ENCODE assay signal across 15 cellular contexts in genomic region chr5:6359534-6359933, GRCh38. TPM values are rescaled to one million over a fixed set of nuclear protein-coding genes. Genes with fewer than 3 reads are reported as not detected.
DNase-seq lines count a peak whose midpoint lies in the region; ATAC-seq, FAIRE-seq and TF ChIP-seq lines count a peak whose summit lies in the region.
"Had no signal": no experiment of that assay in that cellular context is flagged by ENCODE, and none has a peak within 500 bp of the region (broad histone marks: within the 10 kb centered on the region; RNA-seq: fewer than 3 reads in every experiment).

No MANE protein-coding gene starts in this region.

- no peaks in the 10 kb centered on the region for H3K9me2 ChIP-seq in Loucy (replicated peaks; ENCODE audit: low read depth, low read length)

- no peak for TF ChIP-seq RAD21 in H1 (IDR thresholded peaks at IDR 0.05 in 1 of 2, conservative IDR thresholded peaks at IDR 0.05 in 1 of 2; ENCODE audit: low read depth in 2 of 2, low read length in 2 of 2)

- no peak overlapping the region for H3K4ac ChIP-seq in H1 (replicated peaks; ENCODE audit: insufficient read length, low read depth, low read length)

- no peak for DNase-seq in CD4-positive, alpha-beta T cell
- no peak for DNase-seq in H1 (ENCODE audit: low read depth in 1 of 2, low spot score in 2 of 2)
- DNase-seq in NCI-H146 (lab: John Stamatoyannopoulos, UW), result no peak
- DNase-seq in HUDEP-2 (lab: John Stamatoyannopoulos, UW; ENCODE audit: unreplicated experiment in 76 of 76), result no peak
- DNase-seq in NCI-H1436 treated with DMSO at 0.1 percent for 48 hours (lab: John Stamatoyannopoulos, UW), result no peak
- DNase-seq: activated CD4-positive, alpha-beta T cell treated with anti-CD3 and anti-CD28 coated beads, Interleukin-2, amount 50 U/mL, for 1 hour; anterior cingulate cortex; NCI-H2107 had no signal

- peak overlapping the region; percentile 82 for H2AFZ ChIP-seq in Loucy (ENCODE audit: low read length)
- no peak overlapping the region for H2AFZ ChIP-seq in H1 (ENCODE audit: low read length)

- peak overlapping the region; percentile 53 for H3K4me3 ChIP-seq in Loucy (ENCODE audit: low read length, poor library complexity, severe bottlenecking)
- H3K4me3 ChIP-seq in H1 (ENCODE audit: extremely low read depth in 1 of 4, insufficient read depth in 2 of 4, low read depth in 3 of 4, low read length in 4 of 4), result no peak overlapping the region
- H3K4me3 ChIP-seq: skin epidermis, tibial artery had no signal

- H3K14ac ChIP-seq in H1 (ENCODE audit: insufficient read length), result no peak overlapping the region

- H2BK20ac ChIP-seq in H1 (ENCODE audit: low read length), result no peak overlapping the region

- peak overlapping the region; percentile 51 for H3K27ac ChIP-seq in CD4-positive, alpha-beta T cell (ENCODE audit: low read depth, low read length)
- no peak overlapping the region for H3K27ac ChIP-seq in H1 (ENCODE audit: low read depth, low read length)
- H3K27ac ChIP-seq: KMS-11, tibial artery had no signal

- peak overlapping the region; percentile 75 for H3K4me2 ChIP-seq in Loucy (ENCODE audit: low read depth, low read length, poor library complexity, severe bottlenecking)
- H3K4me2 ChIP-seq in H1 (ENCODE audit: insufficient read depth in 1 of 2, low read depth in 2 of 2, low read length in 2 of 2), result no peak overlapping the region
- H3K4me2 ChIP-seq: KMS-11 had no signal

- H3K27me3 Mint-ChIP-seq in CD4-positive, alpha-beta T cell, result no peaks in the 10 kb centered on the region

- intact Hi-C loops in CD4-positive, alpha-beta T cell (cut with DNase I, micrococcal nuclease), result no loop called here

- no peak overlapping the region for H3K18ac ChIP-seq in H1 (ENCODE audit: extremely low read depth, low read length)

- no peak for TF ChIP-seq POLR2A in H1 (IDR thresholded peaks at IDR 0.05; ENCODE audit: control extremely low read depth in 1 of 2, low read depth in 2 of 2, low read length in 2 of 2)

- H2BK15ac ChIP-seq in H1 (ENCODE audit: low read length), result no peak overlapping the region

- H3K9ac ChIP-seq in Loucy (ENCODE audit: low read depth, low read length, poor library complexity, severe bottlenecking) (peak overlapping the region; percentile 68), H1 (replicated peaks in 1 of 4; ENCODE audit: extremely low read depth in 1 of 4, low read depth in 3 of 4, low read length in 3 of 4) (no peak overlapping the region)
- H3K9ac ChIP-seq: KMS-11 had no signal

- no peak overlapping the region for H2BK120ac ChIP-seq in H1 (replicated peaks; ENCODE audit: low read depth, low read length)

- H2BK5ac ChIP-seq in H1 (ENCODE audit: low read depth, low read length), result 0 out of 2 replicates have a peak overlapping the region, but pooled peaks have one; percentile 53

- H3K79me2 ChIP-seq in Loucy (ENCODE audit: insufficient read depth, low read length) (no peaks in the 10 kb centered on the region), H1 (ENCODE audit: control insufficient read depth in 1 of 2, insufficient read depth in 2 of 2, low read length in 2 of 2) (no peaks in the 10 kb centered on the region)

- no peak overlapping the region for H3K56ac ChIP-seq in H1 (replicated peaks; ENCODE audit: insufficient read length, low read depth, low read length)

- H4K5ac ChIP-seq in H1 (ENCODE audit: insufficient read length, low read depth, low read length), result no peak overlapping the region

- ATAC-seq in CD4-positive, alpha-beta T cell (ENCODE audit: poor library complexity), result no peak
- ATAC-seq in GM19043 (IDR thresholded peaks at IDR 0.05; ENCODE audit: low read depth, unreplicated experiment), result peak; percentile 7
- ATAC-seq in GM19455 (IDR thresholded peaks at IDR 0.05; ENCODE audit: unreplicated experiment), result no peak

- H3K4me3 Mint-ChIP-seq in CD4-positive, alpha-beta T cell, result peak overlapping the region; percentile 80

- peaks cover 18% of the 10 kb centered on the region for H3K4me1 ChIP-seq in Loucy (ENCODE audit: insufficient read depth, low read length, poor library complexity, severe bottlenecking)
- H3K4me1 ChIP-seq in H1 (replicated peaks in 1 of 4; ENCODE audit: control insufficient read depth in 3 of 4, insufficient read depth in 4 of 4, low read length in 3 of 4), result peaks cover 0 to 5% (median 1%) of the 10 kb centered on the region in 4 experiments; a peak in 1 of 7 replicates
- H3K4me1 ChIP-seq: tibial artery had no signal

- TF ChIP-seq EP300 in H1 (IDR thresholded peaks at IDR 0.05; ENCODE audit: borderline replicate concordance in 1 of 2, low read depth in 2 of 2, low read length in 2 of 2), result no peak

- no peak for FAIRE-seq in H1 (lab: Jason Lieb, UNC)
- FAIRE-seq: H54 had no signal

- no peak for TF ChIP-seq CTCF in CD4-positive, alpha-beta T cell (IDR thresholded peaks at IDR 0.05)
- TF ChIP-seq CTCF in Loucy (conservative IDR thresholded peaks at IDR 0.05; ENCODE audit: low read length), result no peak
- no peak for TF ChIP-seq CTCF in H1 (IDR thresholded peaks at IDR 0.05; ENCODE audit: control extremely low read depth in 1 of 3, insufficient read depth in 1 of 3, low read depth in 1 of 3, low read length in 3 of 3)

- WGBS in H1 (ENCODE audit: extremely low coverage in 1 of 2, insufficient coverage in 1 of 2, insufficient read length in 1 of 2, insufficient replicate concordance in 2 of 2, low coverage in 1 of 2, low lambda C conversion rate in 2 of 2, missing lambda C conversion rate in 1 of 2), 2 experiments, result 88% methylated on average over 8 of the region's 8 CpGs; no CpG with 5 or more reads in 1 of the 2 experiments

- H4K91ac ChIP-seq in H1 (replicated peaks; ENCODE audit: insufficient read length, low read length), result no peak overlapping the region

- no peaks in the 10 kb centered on the region for H3K9me3 ChIP-seq in CD4-positive, alpha-beta T cell (ENCODE audit: control insufficient read depth, low read length)
- H3K9me3 ChIP-seq in Loucy (ENCODE audit: insufficient read depth, low read depth, low read length) (no peaks in the 10 kb centered on the region), H1 (ENCODE audit: insufficient read depth in 2 of 2, low read depth in 1 of 2, low read length in 1 of 2) (no peaks in the 10 kb centered on the region)
- H3K9me3 ChIP-seq: tibial artery had no signal

- no peaks in the 10 kb centered on the region for H3K23me2 ChIP-seq in H1 (ENCODE audit: low read depth, low read length)

- POLR2A ChIA-PET in CD4-positive, alpha-beta T cell (lab: Charles Lee), result interaction anchor here (1.0 to 2.1 kb wide), 4 partner anchors 8 to 18 kb away, joined by 3 to 22 read pairs (median 4); partner anchors contain the start of gene MED10
- POLR2A ChIA-PET in H1 (lab: Charles Lee; ENCODE audit: partially characterized antibody), result interaction anchor here (0.9 to 1.3 kb wide), 3 partner anchors 11 to 19 kb away, joined by 3 to 4 read pairs (median 3); partner anchors contain the start of gene MED10

- peaks cover 22% of the 10 kb centered on the region for H3K4me1 Mint-ChIP-seq in CD4-positive, alpha-beta T cell (ENCODE audit: low read depth)

- H2AK5ac ChIP-seq in H1 (ENCODE audit: low read depth, low read length), result no peak overlapping the region

- H2BK12ac ChIP-seq in H1 (ENCODE audit: low read depth, low read length), result no peak overlapping the region

- H4K20me1 ChIP-seq in Loucy (ENCODE audit: insufficient read depth, low read length, poor library complexity, severe bottlenecking), result no peaks in the 10 kb centered on the region
- H4K20me1 ChIP-seq in H1 (replicated peaks in 1 of 2; ENCODE audit: control insufficient read depth in 1 of 2, insufficient read depth in 2 of 2, low read length in 2 of 2), result no peaks in the 10 kb centered on the region

- H3K27me3 ChIP-seq in CD4-positive, alpha-beta T cell (ENCODE audit: control insufficient read depth, insufficient read depth, low read length), result no peaks in the 10 kb centered on the region
- H3K27me3 ChIP-seq in Loucy (ENCODE audit: insufficient read depth, low read length, poor library complexity, severe bottlenecking) (no peaks in the 10 kb centered on the region), H1 (replicated peaks in 1 of 4; ENCODE audit: control insufficient read depth in 3 of 4, extremely low read depth in 1 of 4, insufficient read depth in 3 of 4, low read length in 3 of 4) (no peaks in the 10 kb centered on the region)
- H3K27me3 ChIP-seq: tibial artery had no signal

- H3K36me3 ChIP-seq in Loucy (ENCODE audit: insufficient read depth, low read length) (no peaks in the 10 kb centered on the region), H1 (ENCODE audit: control insufficient read depth in 2 of 4, insufficient read depth in 4 of 4, low read length in 3 of 4) (no peaks in the 10 kb centered on the region)

- H3K36me3 Mint-ChIP-seq in CD4-positive, alpha-beta T cell (ENCODE audit: low read depth), result peaks cover 6% of the 10 kb centered on the region

- H3K27ac Mint-ChIP-seq in CD4-positive, alpha-beta T cell, result peak overlapping the region; percentile 89

- H3K79me1 ChIP-seq in H1 (ENCODE audit: low read depth, low read length), result no peaks in the 10 kb centered on the region

- CTCF ChIA-PET in CD4-positive, alpha-beta T cell (lab: Charles Lee), result no interaction called here
- CTCF ChIA-PET in H1 (lab: Charles Lee; ENCODE audit: partially characterized antibody), result interaction anchor here (1.0 kb wide), 1 partner anchor 9 kb away, joined by 3 read pairs; no protein-coding TSS in a partner anchor

- H3K9me3 Mint-ChIP-seq in CD4-positive, alpha-beta T cell, result no peaks in the 10 kb centered on the region

- no peak overlapping the region for H3K23ac ChIP-seq in H1 (ENCODE audit: insufficient read length)

- H4K8ac ChIP-seq in H1 (ENCODE audit: extremely low read depth, insufficient read depth, low read length), result peak overlapping the region; percentile 65; the same call in 1 of the 2 replicates

- no peaks in the 10 kb centered on the region for H3F3A ChIP-seq in Loucy (ENCODE audit: low read depth)

TF ChIP-seq in H1, 55 proteins besides CTCF, POLR2A, EP300 and RAD21 (continues in another document):
- TF ChIP-seq TBP (IDR thresholded peaks at IDR 0.05; ENCODE audit: low read depth, low read length) (no peak), KDM1A (IDR thresholded peaks at IDR 0.05; ENCODE audit: borderline replicate concordance, low read length) (no peak), CBX8 (IDR thresholded peaks at IDR 0.05; ENCODE audit: borderline replicate concordance, low read depth, low read length) (no peak), YY1 (IDR thresholded peaks at IDR 0.05; ENCODE audit: low read depth, low read length) (no peak), HDAC2 (IDR thresholded peaks at IDR 0.05; ENCODE audit: borderline replicate concordance in 1 of 2, low read depth in 2 of 2, low read length in 2 of 2) (no peak)

RNA-seq across cellular contexts. Expression of gene MED10, which starts 18.8 kb away (rescaled TPM):
- total RNA-seq in CD4-positive, alpha-beta T cell, result 10 to 100 TPM; 97.2 to 98.0 TPM
- total RNA-seq in H1 (2021; fragmentation: NEBNext Ultra II Directional; extraction: Animal tissue kit (Norgen Biotek cat#: 25700)), result 20.1 and 22.0 TPM in 2 replicates
- 23.2 and 28.3 TPM in 2 replicates for polyA plus RNA-seq in H1 (2011; rRNA removed)
- polyA plus RNA-seq in H1 (2011; cell fraction: cytosol; rRNA removed), result 31.6 TPM
- 14.9 TPM for polyA plus RNA-seq in H1 (2011; cell fraction: nucleus; rRNA removed)
- 20.7 to 22.9 TPM (median 21.2 TPM) in 4 replicates for polyA plus RNA-seq in H1 (2012, experiment 1 of 2)
- 17.4 TPM for polyA plus RNA-seq in H1 (2012, experiment 2 of 2)
- 20.8 TPM for polyA plus RNA-seq in H1 (2013, experiment 1 of 2)
- polyA plus RNA-seq in H1 (2013, experiment 2 of 2), result 18.7 TPM
- 2.9 and 3.3 TPM in 2 replicates for polyA minus RNA-seq in H1 (2011; rRNA and poly(A)+ RNA removed)
- 8.4 TPM for polyA minus RNA-seq in H1 (2011; cell fraction: cytosol; rRNA and poly(A)+ RNA removed)
- 14.7 TPM for polyA minus RNA-seq in H1 (2011; cell fraction: nucleus; rRNA and poly(A)+ RNA removed)
